15 cellular contexts compared by ENCODE assay signal in genomic region chr6:167216390-167217050, GRCh38. TPM values are rescaled to one million over a fixed set of nuclear protein-coding genes. Genes with fewer than 3 reads are reported as not detected.
"Had no signal": no experiment of that assay in that cellular context is flagged by ENCODE, and none has a peak within 500 bp of the region (broad histone marks: within the 10 kb centered on the region; RNA-seq: fewer than 3 reads in every experiment).

No MANE protein-coding gene starts in this region.

RNA-seq across cellular contexts. Expression of gene GPR31, which starts 58.7 kb away (rescaled TPM):
- total RNA-seq: activated CD4-positive, alpha-beta T cell treated with anti-CD3 and anti-CD28 coated beads for 36 hours; activated CD4-positive, alpha-beta T cell treated with anti-CD3 and anti-CD28 coated beads, Interleukin-2, amount 10 ng/mL, durations not matched to agents 7 days and 5 days; activated CD8-positive, alpha-beta T cell treated with anti-CD3 and anti-CD28 coated beads, Interleukin-2, amount 10 ng/mL, durations not matched to agents 7 days and 5 days; activated naive CD8-positive, alpha-beta T cell treated with anti-CD3 and anti-CD28 coated beads, Interleukin-2, amount 10 ng/mL, durations not matched to agents 7 days and 5 days; activated T-helper 2 cell treated with anti-CD3 and anti-CD28 coated beads, Interferon-gamma antibody, Interleukin-2, Interleukin-4, amounts not matched to agents 10 μg/mL and 5 μg/mL and 100 μg/mL, durations not matched to agents 14 hours and 24 hours and 36 hours; ascending aorta; body of pancreas; breast epithelium; cerebellum; NCI-H460; PC-3; Peyer's patch; SJSA1 had no signal
- polyA plus RNA-seq: adipose tissue, SK-N-SH had no signal
